Comparison of ENCODE assay signal across 13 cellular contexts in the genomic region with DNA sequence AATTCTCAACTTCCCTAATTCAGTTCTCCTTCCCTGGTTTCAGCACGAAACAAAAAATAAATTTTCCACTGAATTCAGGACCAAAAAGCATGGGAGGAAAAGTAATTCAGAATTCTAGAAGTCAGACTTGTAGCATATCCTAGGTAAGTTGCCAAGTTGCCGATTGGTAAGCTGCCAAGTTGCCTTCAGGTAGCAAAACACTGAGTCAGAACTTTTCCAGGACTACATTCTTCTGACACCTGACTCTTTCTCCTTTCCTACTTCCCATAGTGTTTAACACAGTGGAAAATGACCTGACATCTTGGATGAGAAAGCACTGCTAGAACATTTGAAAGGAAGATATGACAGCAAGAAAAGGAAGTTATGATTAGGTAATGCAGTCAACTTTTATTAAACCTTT.
"Had no signal": no experiment of that assay in that cellular context is flagged by ENCODE, and none has a peak within 500 bp of the region (broad histone marks: within the 10 kb centered on the region; RNA-seq: fewer than 3 reads in every experiment).

No MANE protein-coding gene starts in this region.

- H3K9me3 ChIP-seq: gastrocnemius medialis, ovary, vagina had no signal

- H3K27me3 ChIP-seq: cardiac muscle cell, gastrocnemius medialis, ovary, vagina had no signal

- H3K27ac ChIP-seq: cardiac muscle cell, gastrocnemius medialis, ovary, skin epidermis, vagina had no signal

- H3K4me3 ChIP-seq: cardiac muscle cell, gastrocnemius medialis, ovary, skin epidermis, vagina had no signal

- ATAC-seq: gastrocnemius medialis had no signal

- H3K36me3 ChIP-seq: cardiac muscle cell, gastrocnemius medialis, ovary, vagina had no signal

- DNase-seq: activated CD4-positive, alpha-beta memory T cell treated with anti-CD3 and anti-CD28 coated beads for 36 hours; activated CD4-positive, alpha-beta T cell treated with anti-CD3 and anti-CD28 coated beads for 1 hour; activated gamma-delta T cell treated with Interleukin-2 at 50 U/mL for 16 hours; activated naive CD8-positive, alpha-beta T cell treated with anti-CD3 and anti-CD28 coated beads for 36 hours; activated T-cell treated with anti-CD3 and anti-CD28 coated beads, Interleukin-2, amount 50 U/mL, for 48 hours; gastrocnemius medialis; kidney; ovary; retina; T-helper 2 cell had no signal

- H3K4me1 ChIP-seq: gastrocnemius medialis, vagina had no signal
